Comparison of ENCODE assay signal across 8 cellular contexts in the genomic region with DNA sequence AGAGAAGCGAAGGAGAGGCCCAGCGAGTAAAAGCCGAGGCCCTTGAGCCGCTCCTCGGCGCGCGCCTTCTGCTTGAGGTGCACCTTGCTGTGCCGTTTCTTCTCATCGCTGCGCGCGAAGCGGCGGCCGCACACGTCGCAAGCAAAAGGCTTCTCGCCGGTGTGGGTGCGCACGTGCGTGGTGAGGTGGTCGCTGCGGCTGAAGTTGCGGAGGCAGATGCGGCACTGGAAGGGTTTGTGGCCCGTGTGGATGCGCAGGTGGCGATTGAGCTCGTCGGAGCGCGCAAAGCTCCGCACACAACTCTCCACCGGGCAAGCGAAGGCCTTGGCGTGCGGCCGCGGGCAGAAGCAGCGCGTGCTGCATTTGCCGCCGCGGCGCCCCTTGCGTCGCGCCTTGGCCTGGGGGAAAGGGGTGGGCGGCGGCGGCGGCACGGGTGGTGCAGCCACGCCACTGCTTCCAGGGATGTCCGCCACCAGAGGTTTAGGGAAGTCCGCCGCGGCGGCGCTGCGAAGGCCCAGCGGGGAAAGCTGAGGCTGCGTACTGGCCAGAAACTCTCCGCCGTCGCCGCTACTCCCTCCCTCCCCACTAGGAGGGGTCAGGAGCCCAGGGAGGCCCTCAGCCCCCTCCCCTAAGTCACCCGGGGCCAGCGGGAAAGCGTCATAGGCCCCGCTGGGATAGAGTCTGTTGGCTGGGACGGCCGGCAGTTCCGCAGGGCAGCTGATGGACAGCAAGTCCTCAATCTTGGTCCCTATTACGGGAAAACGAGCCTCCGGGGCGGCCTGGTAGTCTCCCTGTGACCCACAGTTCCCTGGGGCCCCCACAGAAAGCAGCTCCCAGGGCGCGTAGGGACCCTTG. TPM values are rescaled to one million over a fixed set of nuclear protein-coding genes. Genes with fewer than 3 reads are reported as not detected.
DNase-seq lines count a peak whose midpoint lies in the region; ATAC-seq and TF ChIP-seq lines count a peak whose summit lies in the region.

No MANE protein-coding gene starts in this region.

- no peaks in the 10 kb centered on the region for H3K79me2 ChIP-seq in ACC112 (ENCODE audit: control insufficient read depth, insufficient read depth, low read length, unreplicated experiment)

- no peaks in the 10 kb centered on the region for H3K9me3 ChIP-seq in MG63

- no peaks in the 10 kb centered on the region for H3K4me1 ChIP-seq in ACC112 (ENCODE audit: control insufficient read depth, insufficient read depth, low read length, unreplicated experiment)

- no peak overlapping the region for H2AFZ ChIP-seq in ACC112 (ENCODE audit: low read length, unreplicated experiment)

- intact Hi-C loops in activated T-helper 1 cell treated with anti-CD3 and anti-CD28 coated beads, Interleukin-12 subunit alpha, Interleukin-12 subunit beta, Interleukin-2, Interleukin-4 antibody, amounts not matched to agents 30 ng/mL and 10 ng/mL and 1 ng/mL, durations not matched to agents 14 hours and 24 hours and 36 hours (cut with micrococcal nuclease) = loop anchor here (1.0 to 10.0 kb wide), 8 partner anchors 22 to 1666 kb away; a partner anchor contains a TSS
- intact Hi-C loops in left colon (cut with DNase I, micrococcal nuclease) = no loop called here

- peaks cover under 1% of the 10 kb centered on the region for H3K36me3 Mint-ChIP-seq in activated T-helper 1 cell treated with anti-CD3 and anti-CD28 coated beads, Interleukin-12 subunit alpha, Interleukin-12 subunit beta, Interleukin-2, Interleukin-4 antibody, amounts not matched to agents 30 ng/mL and 10 ng/mL and 1 ng/mL, durations not matched to agents 14 hours and 24 hours and 36 hours (ENCODE audit: low read depth)

- DNase-seq in GM13976 (ENCODE audit: low spot score) (peak; percentile 47), left colon (no peak), MG63 (no peak), NCI-H2196 (lab: John Stamatoyannopoulos, UW; ENCODE audit: unreplicated experiment) (no peak)
- no peak for DNase-seq in activated T-helper 1 cell treated with anti-CD3 and anti-CD28 coated beads, Interleukin-12 subunit alpha, Interleukin-12 subunit beta, Interleukin-2, Interleukin-4 antibody, amounts not matched to agents 30 ng/mL and 10 ng/mL and 1 ng/mL, durations not matched to agents 14 hours and 24 hours and 36 hours (ENCODE audit: low spot score)

- H3K27me3 ChIP-seq in ACC112 (ENCODE audit: insufficient read depth, low read length) (peaks cover 95% of the 10 kb centered on the region), MG63 (peaks cover 63% of the 10 kb centered on the region)

- H3K27ac Mint-ChIP-seq in activated T-helper 1 cell treated with anti-CD3 and anti-CD28 coated beads, Interleukin-12 subunit alpha, Interleukin-12 subunit beta, Interleukin-2, Interleukin-4 antibody, amounts not matched to agents 30 ng/mL and 10 ng/mL and 1 ng/mL, durations not matched to agents 14 hours and 24 hours and 36 hours = no peak overlapping the region

- H3K27me3 Mint-ChIP-seq in activated T-helper 1 cell treated with anti-CD3 and anti-CD28 coated beads, Interleukin-12 subunit alpha, Interleukin-12 subunit beta, Interleukin-2, Interleukin-4 antibody, amounts not matched to agents 30 ng/mL and 10 ng/mL and 1 ng/mL, durations not matched to agents 14 hours and 24 hours and 36 hours (ENCODE audit: insufficient read depth) = peaks cover 66% of the 10 kb centered on the region

- ATAC-seq in left colon (peak; percentile 35), HG02759 (IDR thresholded peaks at IDR 0.05; ENCODE audit: unreplicated experiment) (no peak), HG03565 (IDR thresholded peaks at IDR 0.05; ENCODE audit: unreplicated experiment) (no peak)

- peak overlapping the region; percentile 76 for H3K4me3 Mint-ChIP-seq in activated T-helper 1 cell treated with anti-CD3 and anti-CD28 coated beads, Interleukin-12 subunit alpha, Interleukin-12 subunit beta, Interleukin-2, Interleukin-4 antibody, amounts not matched to agents 30 ng/mL and 10 ng/mL and 1 ng/mL, durations not matched to agents 14 hours and 24 hours and 36 hours

- peaks cover 14% of the 10 kb centered on the region for H3K4me1 Mint-ChIP-seq in activated T-helper 1 cell treated with anti-CD3 and anti-CD28 coated beads, Interleukin-12 subunit alpha, Interleukin-12 subunit beta, Interleukin-2, Interleukin-4 antibody, amounts not matched to agents 30 ng/mL and 10 ng/mL and 1 ng/mL, durations not matched to agents 14 hours and 24 hours and 36 hours (ENCODE audit: low read depth)

- TF ChIP-seq CTCF in GM13976 (IDR thresholded peaks at IDR 0.05; ENCODE audit: borderline replicate concordance, control extremely low read depth, extremely low read depth, insufficient read depth, missing control alignments) = no peak

- H3K9me3 Mint-ChIP-seq in activated T-helper 1 cell treated with anti-CD3 and anti-CD28 coated beads, Interleukin-12 subunit alpha, Interleukin-12 subunit beta, Interleukin-2, Interleukin-4 antibody, amounts not matched to agents 30 ng/mL and 10 ng/mL and 1 ng/mL, durations not matched to agents 14 hours and 24 hours and 36 hours = no peaks in the 10 kb centered on the region

- in situ Hi-C loops in GM13976 (cut with MboI; ENCODE audit: low sequenced_read_pairs, unreplicated experiment) = no loop called here

- no peak overlapping the region for H3K27ac ChIP-seq in ACC112 (ENCODE audit: low read depth, low read length)

- no peaks in the 10 kb centered on the region for H3K36me3 ChIP-seq in ACC112 (ENCODE audit: insufficient read depth, low read length)
- no peaks in the 10 kb centered on the region for H3K36me3 ChIP-seq in MG63

- H3K4me3 ChIP-seq in ACC112 (ENCODE audit: low read depth, low read length) (peak overlapping the region; percentile 5; the same call in 1 of the 2 replicates), MG63 (no peak overlapping the region)

RNA-seq across cellular contexts. Expression of a gene that starts 1.7 kb away (rescaled TPM):
- total RNA-seq in activated T-helper 1 cell treated with anti-CD3 and anti-CD28 coated beads, Interleukin-12 subunit alpha, Interleukin-12 subunit beta, Interleukin-2, Interleukin-4 antibody, amounts not matched to agents 30 ng/mL and 10 ng/mL and 1 ng/mL, durations not matched to agents 14 hours and 24 hours and 36 hours = 1.9 TPM in 2 replicates
- not detected for total RNA-seq in left colon
- not detected in 2 replicates for total RNA-seq in MG63 (2014; rRNA removed; shearing (Covaris generic); ENCODE audit: low replicate concordance)

RNA-seq across cellular contexts. Expression of a gene that starts 7.4 kb away (rescaled TPM):
- total RNA-seq in activated T-helper 1 cell treated with anti-CD3 and anti-CD28 coated beads, Interleukin-12 subunit alpha, Interleukin-12 subunit beta, Interleukin-2, Interleukin-4 antibody, amounts not matched to agents 30 ng/mL and 10 ng/mL and 1 ng/mL, durations not matched to agents 14 hours and 24 hours and 36 hours = 29.3 and 30.9 TPM in 2 replicates
- total RNA-seq in left colon = 1 to 10 TPM; 2.1 to 2.5 TPM
- total RNA-seq in MG63 (2014; rRNA removed; shearing (Covaris generic); ENCODE audit: low replicate concordance) = 0.32 and 1.4 TPM in 2 replicates

RNA-seq across cellular contexts. Expression of a gene that starts 57.6 kb away (rescaled TPM):
- total RNA-seq in activated T-helper 1 cell treated with anti-CD3 and anti-CD28 coated beads, Interleukin-12 subunit alpha, Interleukin-12 subunit beta, Interleukin-2, Interleukin-4 antibody, amounts not matched to agents 30 ng/mL and 10 ng/mL and 1 ng/mL, durations not matched to agents 14 hours and 24 hours and 36 hours = 631 and 648 TPM in 2 replicates
- 100 to 1,000 TPM; 120 to 140 TPM for total RNA-seq in left colon
- total RNA-seq in MG63 (2014; rRNA removed; shearing (Covaris generic); ENCODE audit: low replicate concordance) = 891 and 917 TPM in 2 replicates

RNA-seq across cellular contexts. Expression of a gene that starts 58.6 kb away (rescaled TPM):
- total RNA-seq in activated T-helper 1 cell treated with anti-CD3 and anti-CD28 coated beads, Interleukin-12 subunit alpha, Interleukin-12 subunit beta, Interleukin-2, Interleukin-4 antibody, amounts not matched to agents 30 ng/mL and 10 ng/mL and 1 ng/mL, durations not matched to agents 14 hours and 24 hours and 36 hours = 16.6 and 18.6 TPM in 2 replicates
- total RNA-seq in left colon = 10 to 100 TPM; 40.2 to 51.9 TPM
- 30.0 and 35.7 TPM in 2 replicates for total RNA-seq in MG63 (2014; rRNA removed; shearing (Covaris generic); ENCODE audit: low replicate concordance)
